ENCODE assay signal across 1 cellular context in genomic region chr16:88502776-88503280, GRCh38.
TF ChIP-seq lines count a peak whose summit lies in the region.

No MANE protein-coding gene starts in this region.

TF ChIP-seq in HepG2, 621 proteins besides CTCF, POLR2A, EP300 and RAD21 (continued from another document):
- TF ChIP-seq, protein P1, sequence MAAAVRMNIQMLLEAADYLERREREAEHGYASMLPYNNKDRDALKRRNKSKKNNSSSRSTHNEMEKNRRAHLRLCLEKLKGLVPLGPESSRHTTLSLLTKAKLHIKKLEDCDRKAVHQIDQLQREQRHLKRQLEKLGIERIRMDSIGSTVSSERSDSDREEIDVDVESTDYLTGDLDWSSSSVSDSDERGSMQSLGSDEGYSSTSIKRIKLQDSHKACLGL (CRISPR knock-in tag; IDR thresholded peaks at IDR 0.05) = no peak
- no peak for TF ChIP-seq ZNF678 (CRISPR knock-in tag; IDR thresholded peaks at IDR 0.05)
- TF ChIP-seq MIER3 (CRISPR knock-in tag; IDR thresholded peaks at IDR 0.05; ENCODE audit: borderline replicate concordance) = no peak
- TF ChIP-seq AGO1 (IDR thresholded peaks at IDR 0.05; ENCODE audit: low read depth, low read length, poor library complexity, severe bottlenecking) = no peak
- peak; percentile 62; the same call in 1 of the 2 replicates for TF ChIP-seq ZBTB33 (CRISPR knock-in tag; IDR thresholded peaks at IDR 0.05)
- TF ChIP-seq ZNF569 (CRISPR knock-in tag; IDR thresholded peaks at IDR 0.05; ENCODE audit: borderline replicate concordance) = no peak
- 0 out of 2 replicates have a peak, but pooled peaks have one; percentile 1 for TF ChIP-seq RBFOX2 (IDR thresholded peaks at IDR 0.05; ENCODE audit: low read depth, low read length)
- no peak for TF ChIP-seq SAFB2 (CRISPR knock-in tag; IDR thresholded peaks at IDR 0.05; ENCODE audit: borderline replicate concordance, low read depth)
TF ChIP-seq in HepG2: peak in this region for 4.
